Comparison of ENCODE assay signal across 1 cellular context in genomic region chr2:76980067-76980466, GRCh38.
TF ChIP-seq lines count a peak whose summit lies in the region.

No MANE protein-coding gene starts in this region.

TF ChIP-seq in GM12878, 131 proteins besides CTCF, POLR2A, EP300 and RAD21 (continued from another document):
- TF ChIP-seq, protein P1, sequence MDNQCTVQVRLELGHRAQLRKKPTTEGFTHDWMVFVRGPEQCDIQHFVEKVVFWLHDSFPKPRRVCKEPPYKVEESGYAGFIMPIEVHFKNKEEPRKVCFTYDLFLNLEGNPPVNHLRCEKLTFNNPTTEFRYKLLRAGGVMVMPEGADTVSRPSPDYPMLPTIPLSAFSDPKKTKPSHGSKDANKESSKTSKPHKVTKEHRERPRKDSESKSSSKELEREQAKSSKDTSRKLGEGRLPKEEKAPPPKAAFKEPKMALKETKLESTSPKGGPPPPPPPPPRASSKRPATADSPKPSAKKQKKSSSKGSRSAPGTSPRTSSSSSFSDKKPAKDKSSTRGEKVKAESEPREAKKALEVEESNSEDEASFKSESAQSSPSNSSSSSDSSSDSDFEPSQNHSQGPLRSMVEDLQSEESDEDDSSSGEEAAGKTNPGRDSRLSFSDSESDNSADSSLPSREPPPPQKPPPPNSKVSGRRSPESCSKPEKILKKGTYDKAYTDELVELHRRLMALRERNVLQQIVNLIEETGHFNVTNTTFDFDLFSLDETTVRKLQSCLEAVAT (IDR thresholded peaks at IDR 0.05): no peak
- TF ChIP-seq, protein P2, sequence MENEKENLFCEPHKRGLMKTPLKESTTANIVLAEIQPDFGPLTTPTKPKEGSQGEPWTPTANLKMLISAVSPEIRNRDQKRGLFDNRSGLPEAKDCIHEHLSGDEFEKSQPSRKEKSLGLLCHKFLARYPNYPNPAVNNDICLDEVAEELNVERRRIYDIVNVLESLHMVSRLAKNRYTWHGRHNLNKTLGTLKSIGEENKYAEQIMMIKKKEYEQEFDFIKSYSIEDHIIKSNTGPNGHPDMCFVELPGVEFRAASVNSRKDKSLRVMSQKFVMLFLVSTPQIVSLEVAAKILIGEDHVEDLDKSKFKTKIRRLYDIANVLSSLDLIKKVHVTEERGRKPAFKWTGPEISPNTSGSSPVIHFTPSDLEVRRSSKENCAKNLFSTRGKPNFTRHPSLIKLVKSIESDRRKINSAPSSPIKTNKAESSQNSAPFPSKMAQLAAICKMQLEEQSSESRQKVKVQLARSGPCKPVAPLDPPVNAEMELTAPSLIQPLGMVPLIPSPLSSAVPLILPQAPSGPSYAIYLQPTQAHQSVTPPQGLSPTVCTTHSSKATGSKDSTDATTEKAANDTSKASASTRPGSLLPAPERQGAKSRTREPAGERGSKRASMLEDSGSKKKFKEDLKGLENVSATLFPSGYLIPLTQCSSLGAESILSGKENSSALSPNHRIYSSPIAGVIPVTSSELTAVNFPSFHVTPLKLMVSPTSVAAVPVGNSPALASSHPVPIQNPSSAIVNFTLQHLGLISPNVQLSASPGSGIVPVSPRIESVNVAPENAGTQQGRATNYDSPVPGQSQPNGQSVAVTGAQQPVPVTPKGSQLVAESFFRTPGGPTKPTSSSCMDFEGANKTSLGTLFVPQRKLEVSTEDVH (IDR thresholded peaks at IDR 0.05; ENCODE audit: low read depth, partially characterized antibody): no peak
- TF ChIP-seq MYC (IDR thresholded peaks at IDR 0.05; ENCODE audit: insufficient read depth, insufficient read length, insufficient replicate concordance, low read length, severe bottlenecking) (no peak), HCFC1 (IDR thresholded peaks at IDR 0.05; ENCODE audit: low read length) (no peak)
TF ChIP-seq in GM12878: peak in this region for 0.
